In the genomic region with DNA sequence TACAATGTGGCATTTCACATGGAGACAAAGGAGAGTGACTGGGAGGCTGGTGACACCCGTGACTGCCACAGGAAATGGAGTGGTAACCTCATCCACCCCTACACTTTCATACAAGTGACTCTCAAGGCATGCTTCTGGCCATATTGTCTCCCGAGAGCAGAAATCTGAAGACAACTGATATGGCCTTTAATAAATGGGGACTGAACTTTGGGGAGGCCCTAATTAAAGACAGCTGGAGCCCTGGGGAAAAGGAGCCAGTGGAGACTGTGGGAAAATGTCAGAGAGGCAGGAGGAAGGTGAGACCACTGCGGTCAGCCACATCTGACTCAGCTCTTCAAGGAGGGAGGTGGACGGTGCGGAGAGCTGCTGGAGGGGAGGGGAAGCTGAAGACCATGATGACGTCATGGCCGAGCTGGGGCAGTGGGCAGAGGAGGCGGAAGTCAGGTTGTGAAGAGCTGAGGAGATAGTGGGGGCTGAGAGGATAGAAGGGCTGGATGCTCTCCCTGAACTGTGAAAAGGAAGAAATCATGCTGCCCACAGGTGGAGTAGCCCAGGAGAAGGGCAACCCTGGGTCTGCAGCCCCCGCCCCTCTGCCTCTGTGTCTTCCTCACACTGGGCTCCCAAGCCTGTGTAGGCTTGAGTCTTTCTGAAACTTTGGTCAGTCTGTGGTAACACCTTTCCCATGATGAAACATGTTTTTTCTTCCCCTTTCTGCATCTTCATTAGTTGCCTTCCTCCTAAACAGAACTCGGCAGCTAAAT, we compare ENCODE assay signal across 8 cellular contexts.
DNase-seq lines count a peak whose midpoint lies in the region; ATAC-seq and TF ChIP-seq lines count a peak whose summit lies in the region.

No MANE protein-coding gene starts in this region.

- no peaks in the 10 kb centered on the region for H3K27me3 ChIP-seq in layer of hippocampus (ENCODE audit: control insufficient read depth, insufficient read depth, low read length)

- H3K27ac ChIP-seq in layer of hippocampus (ENCODE audit: low read depth, low read length) = peak overlapping the region; percentile 27

- peak; percentile 92 for DNase-seq in CD1c-positive myeloid dendritic cell (ENCODE audit: extremely low spot score)
- DNase-seq in SKM-1 (lab: John Stamatoyannopoulos, UW; ENCODE audit: unreplicated experiment) = peak; percentile 100
- DNase-seq in NCI-H1048 (lab: John Stamatoyannopoulos, UW) = no peak
- no peak for DNase-seq in erythroblast (lab: John Stamatoyannopoulos, UW)
- no peak for DNase-seq in RKO (ENCODE audit: low spot score)
- DNase-seq in activated CD4-positive, alpha-beta T cell treated with anti-CD3 and anti-CD28 coated beads, Interleukin-2, amount 50 U/mL, for 48 hours = no peak

- TF ChIP-seq POLR2A in erythroblast (IDR thresholded peaks at IDR 0.05; ENCODE audit: low read length) = no peak

- ATAC-seq in HG02588 (IDR thresholded peaks at IDR 0.05; ENCODE audit: unreplicated experiment) = peak; percentile 42

Comparison
In these comparisons a context has a peak if more than half of its experiments do, and no peak if none do; other contexts are left out.
1. DNase-seq: peak in CD1c-positive myeloid dendritic cell (single experiment) and SKM-1 (single experiment); none in NCI-H1048 (single experiment), erythroblast (0 of 2), RKO (single experiment) and activated CD4-positive, alpha-beta T cell treated with anti-CD3 and anti-CD28 coated beads, Interleukin-2, amount 50 U/mL, for 48 hours (0 of 2).